ENCODE assay signal across 8 cellular contexts in genomic region chr19:16571689-16572331, GRCh38. TPM values are rescaled to one million over a fixed set of nuclear protein-coding genes. Genes with fewer than 3 reads are reported as not detected.
DNase-seq lines count a peak whose midpoint lies in the region; ATAC-seq and TF ChIP-seq lines count a peak whose summit lies in the region.

No MANE protein-coding gene starts in this region.

- peak overlapping the region; percentile 27; the same call in 1 of the 2 replicates for H3K27ac ChIP-seq in PC-3 (ENCODE audit: low read length)
- H3K27ac ChIP-seq in mesendoderm (ENCODE audit: low read depth, low read length) = no peak overlapping the region
- peak overlapping the region; percentile 81 for H3K27ac ChIP-seq in upper lobe of right lung

- no CpG with 5 or more reads among the region's 80 CpGs for WGBS in mesendoderm (ENCODE audit: extremely low coverage, insufficient coverage, low lambda C conversion rate)

- H4K5ac ChIP-seq in mesendoderm (ENCODE audit: low read length) = no peak overlapping the region

- H3K36me3 ChIP-seq in PC-3 (ENCODE audit: low read depth, low read length) (peaks cover 16% of the 10 kb centered on the region), mesendoderm (ENCODE audit: control insufficient read depth, insufficient read depth, low read length) (peaks cover 1% of the 10 kb centered on the region), upper lobe of right lung (peaks cover 52% of the 10 kb centered on the region)

- intact Hi-C loops in PC-3 (cut with micrococcal nuclease) (loop anchor here (1.0 to 5.0 kb wide), 2 partner anchors 36 to 55 kb away; partner anchors contain the start of gene MED26), upper lobe of right lung (cut with DNase I) (loop anchor here (10.0 kb wide), 1 partner anchor 53 kb away; the partner anchor contains the start of gene MED26)

- H3F3A ChIP-seq in PC-3 (ENCODE audit: low read length, unreplicated experiment) = no peaks in the 10 kb centered on the region

- peak overlapping the region; percentile 49 for H3K4ac ChIP-seq in mesendoderm (ENCODE audit: low read depth, low read length)

- peak overlapping the region; percentile 96 for H3K56ac ChIP-seq in mesendoderm (ENCODE audit: low read length)

- no peak overlapping the region for H2BK120ac ChIP-seq in mesendoderm (ENCODE audit: low read depth, low read length)

- peak overlapping the region; percentile 73 for H2AFZ ChIP-seq in PC-3 (ENCODE audit: low read length)

- POLR2A ChIA-PET in PC-3 (lab: Charles Lee; ENCODE audit: unreplicated experiment) = no interaction called here

- no peak overlapping the region for H2AK5ac ChIP-seq in mesendoderm (ENCODE audit: low read length)

- H3K4me3 ChIP-seq in PC-3 (ENCODE audit: low read length) (peak overlapping the region; percentile 91), mesendoderm (ENCODE audit: low read length) (peak overlapping the region; percentile 76), upper lobe of right lung (peak overlapping the region; percentile 84)

- H3K27me3 ChIP-seq in PC-3 (ENCODE audit: low read length) = no peaks in the 10 kb centered on the region
- H3K27me3 ChIP-seq in mesendoderm (ENCODE audit: insufficient read depth, low read length, poor library complexity) = no peaks in the 10 kb centered on the region
- no peaks in the 10 kb centered on the region for H3K27me3 ChIP-seq in upper lobe of right lung

- DNase-seq in NCI-H748 (lab: John Stamatoyannopoulos, UW; ENCODE audit: unreplicated experiment) = peak; percentile 57
- no peak for DNase-seq in NCI-H748 treated with DMSO at 0.1 percent for 48 hours (lab: John Stamatoyannopoulos, UW)
- peak; percentile 31 for DNase-seq in PC-3
- DNase-seq in chondrocyte (ENCODE audit: low spot score) = no peak
- DNase-seq in mesendoderm = peak; percentile 41
- DNase-seq in upper lobe of right lung = no peak
- DNase-seq in DMS114 treated with DMSO at 0.1 percent for 48 hours (lab: John Stamatoyannopoulos, UW; ENCODE audit: unreplicated experiment) = no peak

- ATAC-seq in HG02571 (IDR thresholded peaks at IDR 0.05; ENCODE audit: unreplicated experiment) (peak; percentile 17), PC-3 (peak; percentile 18), upper lobe of right lung (no peak)

- no peaks in the 10 kb centered on the region for H3K27me3 Mint-ChIP-seq in chondrocyte (ENCODE audit: low read depth)

- H3K9me3 Mint-ChIP-seq in chondrocyte (ENCODE audit: low read depth) = no peaks in the 10 kb centered on the region

- H3K4me1 ChIP-seq in PC-3 (ENCODE audit: insufficient read depth, low read length) (peaks cover 43% of the 10 kb centered on the region), mesendoderm (ENCODE audit: control insufficient read depth, low read depth, low read length) (peaks cover 3% of the 10 kb centered on the region), upper lobe of right lung (peaks cover 36% of the 10 kb centered on the region)

- peak overlapping the region; percentile 89 for H3K4me3 Mint-ChIP-seq in chondrocyte (ENCODE audit: unreplicated experiment)

- H3K4me1 Mint-ChIP-seq in chondrocyte (ENCODE audit: low read depth) = peaks cover 61% of the 10 kb centered on the region

- no peaks in the 10 kb centered on the region for H3K9me3 ChIP-seq in PC-3 (ENCODE audit: low read length)
- no peaks in the 10 kb centered on the region for H3K9me3 ChIP-seq in upper lobe of right lung

- H3K4me2 ChIP-seq in PC-3 (ENCODE audit: low read length) (peak overlapping the region; percentile 96), mesendoderm (ENCODE audit: low read length) (peak overlapping the region; percentile 91)

- no TSS peak for BruUV-seq in PC-3 (replicated peaks; lab: Mats Ljungman, UMichigan)

- H3K79me2 ChIP-seq in PC-3 (ENCODE audit: low read length) (peaks cover 89% of the 10 kb centered on the region), mesendoderm (ENCODE audit: control insufficient read depth, insufficient read depth, low read length) (peaks cover 41% of the 10 kb centered on the region)

- no peak overlapping the region for H2BK5ac ChIP-seq in mesendoderm (ENCODE audit: low read length)

- peaks cover 4% of the 10 kb centered on the region; the same call in 1 of the 2 replicates for H4K20me1 ChIP-seq in PC-3 (ENCODE audit: low read length)

- no peak overlapping the region for H3K18ac ChIP-seq in mesendoderm (ENCODE audit: low read length)

- peak overlapping the region; percentile 3 for H3K23ac ChIP-seq in mesendoderm (ENCODE audit: low read length)

- no peaks in the 10 kb centered on the region for H3K9me2 ChIP-seq in PC-3 (replicated peaks; ENCODE audit: low read length)

- peak overlapping the region; percentile 93 for H3K27ac Mint-ChIP-seq in chondrocyte (ENCODE audit: unreplicated experiment)

- CTCF ChIA-PET in PC-3 (lab: Charles Lee) = interaction anchor here (0.5 kb wide), 1 partner anchor 13 kb away, joined by 6 read pairs; no protein-coding TSS in a partner anchor

- H3K36me3 Mint-ChIP-seq in chondrocyte (ENCODE audit: low read depth) = peaks cover 16% of the 10 kb centered on the region

- no peak overlapping the region for H2BK15ac ChIP-seq in mesendoderm (replicated peaks; ENCODE audit: low read depth)

- peaks cover 35% of the 10 kb centered on the region for H3K79me1 ChIP-seq in mesendoderm (ENCODE audit: low read length)

- H4K8ac ChIP-seq in mesendoderm (ENCODE audit: low read depth, low read length) = no peak overlapping the region

- TF ChIP-seq CTCF in PC-3 (conservative IDR thresholded peaks at IDR 0.05; ENCODE audit: low read depth, low read length) (no peak), chondrocyte (IDR thresholded peaks at IDR 0.05) (no peak), upper lobe of right lung (IDR thresholded peaks at IDR 0.05) (no peak)

- H3K9ac ChIP-seq in PC-3 (ENCODE audit: low read length) = peak overlapping the region; percentile 91
- H3K9ac ChIP-seq in mesendoderm (ENCODE audit: low read length) = peak overlapping the region; percentile 85

RNA-seq across cellular contexts. Expression of gene SLC35E1, which starts 0.4 kb away (rescaled TPM):
- 52.6 and 62.3 TPM in 2 replicates for total RNA-seq in PC-3 (2014; rRNA removed)
- total RNA-seq in chondrocyte = 68.1 to 70.0 TPM (median 69.2 TPM) in 3 replicates
- 29.4 TPM for polyA plus RNA-seq in mesendoderm (2013, experiment 1 of 2)
- polyA plus RNA-seq in mesendoderm (2013, experiment 2 of 2) = 32.0 TPM
- 51.2 TPM for total RNA-seq in upper lobe of right lung

RNA-seq across cellular contexts. Expression of gene CHERP, which starts 29.6 kb away (rescaled TPM):
- total RNA-seq in PC-3 (2014; rRNA removed) (13.4 and 24.2 TPM in 2 replicates), chondrocyte (30.1 to 35.2 TPM (median 32.6 TPM) in 3 replicates), upper lobe of right lung (41.9 TPM)
- polyA plus RNA-seq in mesendoderm (2013, experiment 1 of 2) = 59.8 TPM
- 59.3 TPM for polyA plus RNA-seq in mesendoderm (2013, experiment 2 of 2)

RNA-seq across cellular contexts. Expression of gene MED26, which starts 56.2 kb away (rescaled TPM):
- total RNA-seq in PC-3 (2014; rRNA removed) (17.5 and 17.7 TPM in 2 replicates), chondrocyte (8.7 to 10.6 TPM (median 8.8 TPM) in 3 replicates), upper lobe of right lung (13.4 TPM)
- 7.8 TPM for polyA plus RNA-seq in mesendoderm (2013, experiment 1 of 2)
- 7.7 TPM for polyA plus RNA-seq in mesendoderm (2013, experiment 2 of 2)

Comparison
In these comparisons a context has a peak if more than half of its experiments do, and no peak if none do; other contexts are left out.
1. DNase-seq: peak in NCI-H748 (single experiment), PC-3 (single experiment) and mesendoderm (single experiment); none in NCI-H748 treated with DMSO at 0.1 percent for 48 hours (single experiment), chondrocyte (single experiment), upper lobe of right lung (single experiment) and DMS114 treated with DMSO at 0.1 percent for 48 hours (single experiment).
2. Peak in every context shown above with its lines, with median percentiles within 50 percentile points of each other: H3K4me3 ChIP-seq.